In the genomic region with DNA sequence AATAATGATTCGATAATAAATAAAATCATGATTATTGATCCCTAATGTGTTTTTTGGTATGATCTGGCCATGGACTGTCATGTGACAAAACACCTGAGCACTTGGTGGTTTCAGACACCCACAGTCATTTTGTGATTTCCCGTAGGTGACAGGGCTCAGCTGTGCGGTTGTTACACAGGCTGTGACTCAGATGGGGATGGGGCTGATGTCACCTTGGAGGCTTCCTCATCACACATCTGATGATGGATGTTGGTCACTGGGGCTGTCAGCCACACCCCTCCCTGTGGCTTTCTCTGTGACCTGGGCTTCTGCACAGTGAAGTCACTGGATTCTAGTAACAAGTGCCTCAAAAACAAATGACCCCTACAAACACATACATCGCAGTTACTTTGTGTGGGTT, we compare ENCODE assay signal across 21 cellular contexts.
DNase-seq lines count a peak whose midpoint lies in the region; ATAC-seq, FAIRE-seq and TF ChIP-seq lines count a peak whose summit lies in the region.
"Had no signal": no experiment of that assay in that cellular context is flagged by ENCODE, and none has a peak within 500 bp of the region (broad histone marks: within the 10 kb centered on the region; RNA-seq: fewer than 3 reads in every experiment).

No MANE protein-coding gene starts in this region.

- H3K36me3 ChIP-seq in HepG2 (replicated peaks in 1 of 2; ENCODE audit: control insufficient read depth in 1 of 2, insufficient read depth in 2 of 2, low read length in 2 of 2): no peaks in the 10 kb centered on the region
- no peaks in the 10 kb centered on the region for H3K36me3 ChIP-seq in right lobe of liver
- H3K36me3 ChIP-seq: cardiac muscle cell, MG63, prostate gland had no signal

- peaks cover 20% of the 10 kb centered on the region for H3K9me3 Mint-ChIP-seq in activated naive CD8-positive, alpha-beta T cell treated with anti-CD3 and anti-CD28 coated beads, Interleukin-2, amount 50 U/mL, for 24 hours
- peaks cover 19 to 21% of the 10 kb centered on the region in 2 donors for H3K9me3 Mint-ChIP-seq in stimulated activated naive B cell treated with anti-CD40 and anti-IgM and Interleukin-4, amounts not matched to agents 10 μg/mL and 1 μg/mL and 100 μg/mL, for 72 hours
- H3K9me3 Mint-ChIP-seq in endothelial cell (ENCODE audit: unreplicated experiment): no peaks in the 10 kb centered on the region

- no peaks in the 10 kb centered on the region for H3K79me2 ChIP-seq in HepG2 (ENCODE audit: insufficient read depth, low read length)

- TF ChIP-seq EP300 in HepG2 (IDR thresholded peaks at IDR 0.05; ENCODE audit: low read depth in 2 of 2, low read length in 2 of 2) (no peak), HepG2 (CRISPR knock-in tag; IDR thresholded peaks at IDR 0.05; ENCODE audit: borderline replicate concordance) (no peak)

- ATAC-seq in HepG2: no peak
- no peak for ATAC-seq in right lobe of liver
- peak; percentile 46 for ATAC-seq in activated naive CD8-positive, alpha-beta T cell treated with anti-CD3 and anti-CD28 coated beads, Interleukin-2, amount 50 U/mL, for 24 hours
- ATAC-seq in stimulated activated naive B cell treated with anti-CD40 and anti-IgM and Interleukin-4, amounts not matched to agents 10 μg/mL and 1 μg/mL and 100 μg/mL, for 72 hours (replicated peaks): peak; percentile 58 to 86

- no peaks in the 10 kb centered on the region for H3K4me1 Mint-ChIP-seq in activated naive CD8-positive, alpha-beta T cell treated with anti-CD3 and anti-CD28 coated beads, Interleukin-2, amount 50 U/mL, for 24 hours
- peaks cover 0 to 3% of the 10 kb centered on the region in 2 donors for H3K4me1 Mint-ChIP-seq in stimulated activated naive B cell treated with anti-CD40 and anti-IgM and Interleukin-4, amounts not matched to agents 10 μg/mL and 1 μg/mL and 100 μg/mL, for 72 hours
- no peaks in the 10 kb centered on the region for H3K4me1 Mint-ChIP-seq in endothelial cell (ENCODE audit: unreplicated experiment)

- no peaks in the 10 kb centered on the region for H3K9me3 ChIP-seq in HepG2 (ENCODE audit: low read length)
- H3K9me3 ChIP-seq in right lobe of liver: no peaks in the 10 kb centered on the region
- H3K9me3 ChIP-seq: MG63, prostate gland had no signal

- no peak for TF ChIP-seq CTCF in HepG2 (CRISPR knock-in tag; IDR thresholded peaks at IDR 0.05)
- TF ChIP-seq CTCF in right lobe of liver (IDR thresholded peaks at IDR 0.05): no peak
- no peak for TF ChIP-seq CTCF in endothelial cell (IDR thresholded peaks at IDR 0.05; ENCODE audit: unreplicated experiment)

- POLR2A ChIA-PET in HepG2 (lab: Yijun Ruan, JAX): no interaction called here

- BruUV-seq in HepG2 (replicated peaks; lab: Mats Ljungman, UMichigan): no TSS peak

- in situ Hi-C loops in HepG2 (cut with HindIII; ENCODE audit: extremely low pct_ligation_motif_present, low pct_unique_long_range_greater_than_20kb): no loop called here

- no peak for TF ChIP-seq RAD21 in HepG2 (CRISPR knock-in tag; IDR thresholded peaks at IDR 0.05)

- no peak for TF ChIP-seq POLR2A in HepG2 (IDR thresholded peaks at IDR 0.05; ENCODE audit: insufficient read depth in 1 of 2, low read depth in 2 of 2, low read length in 2 of 2)
- TF ChIP-seq POLR2A in right lobe of liver (IDR thresholded peaks at IDR 0.05): no peak

- no peak overlapping the region for H3K27ac ChIP-seq in HepG2 (ENCODE audit: extremely low read length, insufficient read depth, low read length)
- no peak overlapping the region for H3K27ac ChIP-seq in right lobe of liver
- H3K27ac ChIP-seq: cardiac muscle cell, prostate gland, VCaP had no signal

- H2AFZ ChIP-seq in HepG2 (ENCODE audit: low read length): no peak overlapping the region

- no peak for DNase-seq in HepG2 (ENCODE audit: low spot score)
- DNase-seq in right lobe of liver: no peak
- peak; percentile 1 to 17 for DNase-seq in NOMO-1 (lab: John Stamatoyannopoulos, UW; ENCODE audit: unreplicated experiment in 2 of 2)
- DNase-seq in activated naive CD8-positive, alpha-beta T cell treated with anti-CD3 and anti-CD28 coated beads, Interleukin-2, amount 50 U/mL, for 24 hours: no peak
- DNase-seq in stimulated activated naive B cell treated with anti-CD40 and anti-IgM and Interleukin-4, amounts not matched to agents 10 μg/mL and 1 μg/mL and 100 μg/mL, for 72 hours: peak; percentile 17
- DNase-seq in DMS53 (lab: John Stamatoyannopoulos, UW): no peak
- no peak for DNase-seq in endothelial cell (ENCODE audit: low spot score)
- DNase-seq in DMS153 (lab: John Stamatoyannopoulos, UW): no peak
- DNase-seq: activated CD8-positive, alpha-beta memory T cell treated with anti-CD3 and anti-CD28 coated beads, Interleukin-2, amount 50 U/mL, for 48 hours; foreskin melanocyte; H7; IMR-90; mesendoderm; MG63; NCI-H2029 treated with DMSO at 0.1 percent for 48 hours; NCI-H446 treated with DMSO at 0.1 percent for 48 hours; SHP77 treated with DMSO at 0.1 percent for 48 hours; small intestine had no signal

- 22% methylated on average over 4 of the region's 4 CpGs for WGBS in HepG2 (ENCODE audit: low lambda C conversion rate)
- 59% methylated on average over 4 of the region's 4 CpGs for WGBS in right lobe of liver (ENCODE audit: insufficient coverage, low coverage, low lambda C conversion rate, missing lambda C conversion rate)

- peaks cover 2 to 3% of the 10 kb centered on the region in 2 experiments; a peak in 4 of 5 replicates for H3K27me3 ChIP-seq in HepG2 (ENCODE audit: control insufficient read depth in 1 of 2, insufficient read depth in 2 of 2, low read length in 2 of 2)
- H3K27me3 ChIP-seq in right lobe of liver: no peaks in the 10 kb centered on the region
- H3K27me3 ChIP-seq: cardiac muscle cell, MG63 had no signal

- H3K9ac ChIP-seq in HepG2 (ENCODE audit: insufficient read depth, low read depth, low read length): no peak overlapping the region

- no peaks in the 10 kb centered on the region for H4K20me1 ChIP-seq in HepG2 (ENCODE audit: insufficient read depth, low read length)

- H3K4me1 ChIP-seq in HepG2 (ENCODE audit: insufficient read depth, low read length): no peaks in the 10 kb centered on the region
- H3K4me1 ChIP-seq in right lobe of liver: no peaks in the 10 kb centered on the region
- H3K4me1 ChIP-seq: prostate gland had no signal

- H3K27me3 Mint-ChIP-seq in activated naive CD8-positive, alpha-beta T cell treated with anti-CD3 and anti-CD28 coated beads, Interleukin-2, amount 50 U/mL, for 24 hours: peaks cover 14% of the 10 kb centered on the region
- peaks cover 8 to 27% of the 10 kb centered on the region in 2 donors for H3K27me3 Mint-ChIP-seq in stimulated activated naive B cell treated with anti-CD40 and anti-IgM and Interleukin-4, amounts not matched to agents 10 μg/mL and 1 μg/mL and 100 μg/mL, for 72 hours
- H3K27me3 Mint-ChIP-seq in endothelial cell (ENCODE audit: unreplicated experiment): peaks cover 4% of the 10 kb centered on the region

- CTCF ChIA-PET in HepG2 (lab: Yijun Ruan, JAX; ENCODE audit: low intra/inter-chr PET ratio, low total read pairs): no interaction called here

- no peak overlapping the region for H3K4me2 ChIP-seq in HepG2 (ENCODE audit: low read depth, low read length)

- peaks cover 5% of the 10 kb centered on the region for H3K36me3 Mint-ChIP-seq in activated naive CD8-positive, alpha-beta T cell treated with anti-CD3 and anti-CD28 coated beads, Interleukin-2, amount 50 U/mL, for 24 hours (ENCODE audit: low read depth)
- H3K36me3 Mint-ChIP-seq in stimulated activated naive B cell treated with anti-CD40 and anti-IgM and Interleukin-4, amounts not matched to agents 10 μg/mL and 1 μg/mL and 100 μg/mL, for 72 hours: peaks cover 0 to 2% of the 10 kb centered on the region in 2 donors
- no peaks in the 10 kb centered on the region for H3K36me3 Mint-ChIP-seq in endothelial cell (ENCODE audit: low read depth, unreplicated experiment)

- intact Hi-C loops in HepG2 (cut with micrococcal nuclease; ENCODE audit: unreplicated experiment): no loop called here
- intact Hi-C loops in right lobe of liver (cut with DNase I): no loop called here

- no peak overlapping the region for H3K27ac Mint-ChIP-seq in activated naive CD8-positive, alpha-beta T cell treated with anti-CD3 and anti-CD28 coated beads, Interleukin-2, amount 50 U/mL, for 24 hours
- no peak overlapping the region for H3K27ac Mint-ChIP-seq in stimulated activated naive B cell treated with anti-CD40 and anti-IgM and Interleukin-4, amounts not matched to agents 10 μg/mL and 1 μg/mL and 100 μg/mL, for 72 hours
- H3K27ac Mint-ChIP-seq in endothelial cell (ENCODE audit: unreplicated experiment): no peak overlapping the region

- FAIRE-seq in HepG2 (lab: Jason Lieb, UNC): no peak
- FAIRE-seq: small intestine had no signal

- H3K4me3 Mint-ChIP-seq in activated naive CD8-positive, alpha-beta T cell treated with anti-CD3 and anti-CD28 coated beads, Interleukin-2, amount 50 U/mL, for 24 hours: no peak overlapping the region
- no peak overlapping the region for H3K4me3 Mint-ChIP-seq in stimulated activated naive B cell treated with anti-CD40 and anti-IgM and Interleukin-4, amounts not matched to agents 10 μg/mL and 1 μg/mL and 100 μg/mL, for 72 hours
- no peak overlapping the region for H3K4me3 Mint-ChIP-seq in endothelial cell (ENCODE audit: unreplicated experiment)

- H3K4me3 ChIP-seq in HepG2 (replicated peaks in 1 of 3; ENCODE audit: insufficient read depth in 1 of 3, low read depth in 2 of 3, low read length in 3 of 3) (no peak overlapping the region), right lobe of liver (no peak overlapping the region)
- H3K4me3 ChIP-seq: cardiac muscle cell, MG63, prostate gland had no signal

TF ChIP-seq in HepG2, 621 proteins besides CTCF, POLR2A, EP300 and RAD21:
- TF ChIP-seq ZNF331 (CRISPR knock-in tag; IDR thresholded peaks at IDR 0.05): peak; percentile 98
- TF ChIP-seq, protein P1, sequence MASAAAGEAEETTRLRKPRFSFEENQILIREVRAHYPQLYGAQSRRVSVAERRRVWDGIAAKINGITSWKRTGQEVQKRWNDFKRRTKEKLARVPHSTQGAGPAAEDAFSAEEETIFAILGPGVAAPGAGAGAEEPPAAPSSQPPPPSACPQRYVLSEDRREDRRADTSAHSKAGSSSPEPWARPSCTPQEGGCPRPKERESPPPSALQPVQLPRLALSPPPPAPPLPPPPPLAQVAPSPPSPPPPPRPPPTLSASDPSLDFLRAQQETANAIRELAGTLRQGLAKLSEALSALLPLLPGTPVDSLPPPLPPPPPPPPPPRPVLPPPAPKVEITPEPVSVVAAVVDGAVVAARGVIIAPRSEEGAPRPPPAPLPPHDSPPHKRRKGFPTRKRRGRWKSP (CRISPR knock-in tag; IDR thresholded peaks at IDR 0.05): no peak

Comparison
In these comparisons a context has a peak if more than half of its experiments do, and no peak if none do; other contexts are left out.
1. ATAC-seq: peak in activated naive CD8-positive, alpha-beta T cell treated with anti-CD3 and anti-CD28 coated beads, Interleukin-2, amount 50 U/mL, for 24 hours (single experiment) and stimulated activated naive B cell treated with anti-CD40 and anti-IgM and Interleukin-4, amounts not matched to agents 10 μg/mL and 1 μg/mL and 100 μg/mL, for 72 hours (2 of 2); none in HepG2 (single experiment) and right lobe of liver (0 of 4).
2. DNase-seq: peak in NOMO-1 (2 of 2) and stimulated activated naive B cell treated with anti-CD40 and anti-IgM and Interleukin-4, amounts not matched to agents 10 μg/mL and 1 μg/mL and 100 μg/mL, for 72 hours (single experiment); none in HepG2 (single experiment), right lobe of liver (0 of 3), activated naive CD8-positive, alpha-beta T cell treated with anti-CD3 and anti-CD28 coated beads, Interleukin-2, amount 50 U/mL, for 24 hours (single experiment), DMS53 (single experiment), endothelial cell (single experiment) and DMS153 (single experiment).